ENCODE assay signal across 16 cellular contexts in genomic region chr5:14451866-14452265, GRCh38.
A peak's percentile ranks its signal among the peaks of the same experiment; 100 is the strongest.
DNase-seq lines count a peak whose midpoint lies in the region; ATAC-seq and TF ChIP-seq lines count a peak whose summit lies in the region.
"Had no signal": no experiment of that assay in that cellular context is flagged by ENCODE, and none has a peak within 500 bp of the region (broad histone marks: within the 10 kb centered on the region; RNA-seq: fewer than 3 reads in every experiment).

No MANE protein-coding gene starts in this region.

- peaks cover 9 to 12% of the 10 kb centered on the region in 2 experiments for H3K9me3 Mint-ChIP-seq in H9
- no peaks in the 10 kb centered on the region for H3K9me3 Mint-ChIP-seq in memory B cell
- H3K9me3 Mint-ChIP-seq in stimulated activated naive B cell treated with anti-CD40 and anti-IgM and Interleukin-4, amounts not matched to agents 10 μg/mL and 1 μg/mL and 100 μg/mL, for 72 hours = no peaks in the 10 kb centered on the region
- no peaks in the 10 kb centered on the region for H3K9me3 Mint-ChIP-seq in activated CD4-positive, alpha-beta memory T cell treated with anti-CD3 and anti-CD28 coated beads, Interleukin-2, amount 10 ng/mL, durations not matched to agents 7 days and 5 days
- H3K9me3 Mint-ChIP-seq in activated CD8-positive, alpha-beta T cell treated with anti-CD3 and anti-CD28 coated beads, Interleukin-2, amount 10 ng/mL, durations not matched to agents 7 days and 5 days (ENCODE audit: insufficient read depth) = no peaks in the 10 kb centered on the region

- H4K91ac ChIP-seq in H9 (ENCODE audit: insufficient read length, low read depth, low read length) = no peak overlapping the region

- H3K4me1 Mint-ChIP-seq in H9 = peaks cover 26 to 30% of the 10 kb centered on the region in 2 experiments
- no peaks in the 10 kb centered on the region for H3K4me1 Mint-ChIP-seq in memory B cell
- H3K4me1 Mint-ChIP-seq in stimulated activated naive B cell treated with anti-CD40 and anti-IgM and Interleukin-4, amounts not matched to agents 10 μg/mL and 1 μg/mL and 100 μg/mL, for 72 hours = peaks cover 10 to 12% of the 10 kb centered on the region in 2 donors
- H3K4me1 Mint-ChIP-seq in activated CD4-positive, alpha-beta memory T cell treated with anti-CD3 and anti-CD28 coated beads, Interleukin-2, amount 10 ng/mL, durations not matched to agents 7 days and 5 days = peaks cover 14% of the 10 kb centered on the region
- no peaks in the 10 kb centered on the region for H3K4me1 Mint-ChIP-seq in activated CD8-positive, alpha-beta T cell treated with anti-CD3 and anti-CD28 coated beads, Interleukin-2, amount 10 ng/mL, durations not matched to agents 7 days and 5 days (ENCODE audit: low read depth)

- no peaks in the 10 kb centered on the region for H3K79me1 ChIP-seq in H9 (ENCODE audit: insufficient read depth, low read depth, low read length, poor library complexity, severe bottlenecking)

- ATAC-seq in memory B cell (ENCODE audit: low read depth) (no peak), left lobe of liver (no peak)
- ATAC-seq in stimulated activated naive B cell treated with anti-CD40 and anti-IgM and Interleukin-4, amounts not matched to agents 10 μg/mL and 1 μg/mL and 100 μg/mL, for 72 hours (replicated peaks) = no peak
- ATAC-seq in activated CD8-positive, alpha-beta T cell treated with anti-CD3 and anti-CD28 coated beads, Interleukin-2, amount 10 ng/mL, durations not matched to agents 7 days and 5 days = no peak
- ATAC-seq: stimulated activated naive CD8-positive, alpha-beta T cell treated with anti-CD3 and anti-CD28 coated beads, Interleukin-15, Interleukin-2, amounts not matched to agents 100 U/mL and 50 U/mL, for 24 hours had no signal

- CTCF ChIA-PET in activated CD4-positive, alpha-beta memory T cell treated with anti-CD3 and anti-CD28 coated beads, Interleukin-2, amount 10 ng/mL, durations not matched to agents 7 days and 5 days (lab: Charles Lee) = interaction anchor here (0.6 to 1.2 kb wide), 2 partner anchors 99 to 197 kb away, joined by 4 read pairs; no protein-coding TSS in a partner anchor
- CTCF ChIA-PET in activated CD8-positive, alpha-beta T cell treated with anti-CD3 and anti-CD28 coated beads, Interleukin-2, amount 10 ng/mL, durations not matched to agents 7 days and 5 days (lab: Charles Lee) = no interaction called here

- H2BK20ac ChIP-seq in H9 (ENCODE audit: low read depth, low read length, poor library complexity, severe bottlenecking) = no peak overlapping the region

- no peak overlapping the region for H3T11ph ChIP-seq in H9 (ENCODE audit: low read length)

- no peak overlapping the region for H4K5ac ChIP-seq in H9 (ENCODE audit: insufficient read length, low read depth, low read length)

- H3K4me1 ChIP-seq in H9 (ENCODE audit: insufficient read depth, low read length) = peaks cover 5% of the 10 kb centered on the region; the same call in 1 of the 2 replicates

- no peak overlapping the region for H2BK5ac ChIP-seq in H9 (ENCODE audit: insufficient read length, low read length)

- no peak overlapping the region for H3K9ac ChIP-seq in H9 (ENCODE audit: extremely low read depth, insufficient read length, low read length)
- H3K9ac ChIP-seq in SK-N-MC (ENCODE audit: insufficient read length) = peak overlapping the region; percentile 67

- H4K8ac ChIP-seq in H9 (replicated peaks; ENCODE audit: insufficient read length, low read depth, low read length) = no peak overlapping the region

- H4K20me1 ChIP-seq in H9 (ENCODE audit: control insufficient read depth, insufficient read depth, insufficient read length) = no peaks in the 10 kb centered on the region

- no peak overlapping the region for H2BK120ac ChIP-seq in H9 (ENCODE audit: low read depth, low read length, poor library complexity, severe bottlenecking)

- H2BK15ac ChIP-seq in H9 (ENCODE audit: low read depth, low read length) = no peak overlapping the region

- no peak overlapping the region for H3K56ac ChIP-seq in H9 (ENCODE audit: insufficient read length, low read depth, low read length)

- no peak overlapping the region for H3K4me2 ChIP-seq in H9 (ENCODE audit: insufficient read depth, insufficient read length, low read length)

- H3K14ac ChIP-seq in H9 (ENCODE audit: insufficient read depth, low read length) = peak overlapping the region; percentile 67; the same call in 1 of the 2 replicates

- no peak overlapping the region for H3K4ac ChIP-seq in H9 (ENCODE audit: low read depth, low read length)

- DNase-seq in H9 = no peak
- no peak for DNase-seq in SK-N-MC (ENCODE audit: low read depth, low spot score)
- no peak for DNase-seq in memory B cell (ENCODE audit: low spot score in 2 of 2)
- no peak for DNase-seq in stimulated activated naive B cell treated with anti-CD40 and anti-IgM and Interleukin-4, amounts not matched to agents 10 μg/mL and 1 μg/mL and 100 μg/mL, for 72 hours
- DNase-seq in activated CD4-positive, alpha-beta memory T cell treated with anti-CD3 and anti-CD28 coated beads, Interleukin-2, amount 10 ng/mL, durations not matched to agents 7 days and 5 days = no peak
- DNase-seq in activated CD8-positive, alpha-beta T cell treated with anti-CD3 and anti-CD28 coated beads, Interleukin-2, amount 10 ng/mL, durations not matched to agents 7 days and 5 days = no peak
- no peak for DNase-seq in left lobe of liver (ENCODE audit: low spot score)
- DNase-seq: activated CD4-positive, CD25-positive, alpha-beta regulatory T cell treated with anti-CD3 and anti-CD28 coated beads, Interleukin-2, amount 50 U/mL, for 72 hours; activated effector memory CD4-positive, alpha-beta T cell treated with Interleukin-2 at 50 U/mL for 16 hours; EL; endodermal cell; naive B cell; NCI-H146; NCI-H345; SHP77; stimulated activated naive CD8-positive, alpha-beta T cell treated with anti-CD3 and anti-CD28 coated beads, Interleukin-15, Interleukin-2, amounts not matched to agents 100 U/mL and 50 U/mL, for 24 hours had no signal

- H2AFZ ChIP-seq in H9 (ENCODE audit: low read length) = no peak overlapping the region

- no peak overlapping the region for H2AK5ac ChIP-seq in H9 (ENCODE audit: insufficient read length, low read length)

- no peak overlapping the region for H3K23ac ChIP-seq in H9 (ENCODE audit: insufficient read length, low read depth, low read length)

- H3K18ac ChIP-seq in H9 (ENCODE audit: insufficient read length, low read depth, low read length) = no peak overlapping the region

- peaks cover 9% of the 10 kb centered on the region; the same call in 1 of the 2 replicates for H3K36me3 ChIP-seq in SK-N-MC (ENCODE audit: insufficient read depth, low read length)

- no peak for TF ChIP-seq CTCF in H9 (conservative IDR thresholded peaks at IDR 0.05)

- H3K4me3 ChIP-seq in SK-N-MC = peak overlapping the region; percentile 60

- H3K79me2 ChIP-seq in H9 (ENCODE audit: insufficient read depth, low read length) = no peaks in the 10 kb centered on the region

- H3K27me3 Mint-ChIP-seq in H9 (ENCODE audit: low read depth) (no peaks in the 10 kb centered on the region), memory B cell (no peaks in the 10 kb centered on the region)
- H3K27me3 Mint-ChIP-seq in stimulated activated naive B cell treated with anti-CD40 and anti-IgM and Interleukin-4, amounts not matched to agents 10 μg/mL and 1 μg/mL and 100 μg/mL, for 72 hours = no peaks in the 10 kb centered on the region
- peaks cover 5% of the 10 kb centered on the region for H3K27me3 Mint-ChIP-seq in activated CD4-positive, alpha-beta memory T cell treated with anti-CD3 and anti-CD28 coated beads, Interleukin-2, amount 10 ng/mL, durations not matched to agents 7 days and 5 days
- H3K27me3 Mint-ChIP-seq in activated CD8-positive, alpha-beta T cell treated with anti-CD3 and anti-CD28 coated beads, Interleukin-2, amount 10 ng/mL, durations not matched to agents 7 days and 5 days (ENCODE audit: low read depth) = peaks cover 1% of the 10 kb centered on the region
- H3K27me3 Mint-ChIP-seq: naive B cell had no signal

- H3K27me3 ChIP-seq in H9 (ENCODE audit: insufficient read depth, low read length) = no peaks in the 10 kb centered on the region

- H3K27ac Mint-ChIP-seq in H9 = peak overlapping the region in 1 of 3 experiments; percentile 90; a peak in 2 of 7 replicates
- peak overlapping the region; percentile 60 for H3K27ac Mint-ChIP-seq in memory B cell
- H3K27ac Mint-ChIP-seq in stimulated activated naive B cell treated with anti-CD40 and anti-IgM and Interleukin-4, amounts not matched to agents 10 μg/mL and 1 μg/mL and 100 μg/mL, for 72 hours = peak overlapping the region; percentile 21
- no peak overlapping the region for H3K27ac Mint-ChIP-seq in activated CD4-positive, alpha-beta memory T cell treated with anti-CD3 and anti-CD28 coated beads, Interleukin-2, amount 10 ng/mL, durations not matched to agents 7 days and 5 days
- H3K27ac Mint-ChIP-seq in activated CD8-positive, alpha-beta T cell treated with anti-CD3 and anti-CD28 coated beads, Interleukin-2, amount 10 ng/mL, durations not matched to agents 7 days and 5 days = no peak overlapping the region

- H3K4me3 Mint-ChIP-seq in H9 (no peak overlapping the region), memory B cell (no peak overlapping the region)
- no peak overlapping the region for H3K4me3 Mint-ChIP-seq in stimulated activated naive B cell treated with anti-CD40 and anti-IgM and Interleukin-4, amounts not matched to agents 10 μg/mL and 1 μg/mL and 100 μg/mL, for 72 hours
- H3K4me3 Mint-ChIP-seq in activated CD4-positive, alpha-beta memory T cell treated with anti-CD3 and anti-CD28 coated beads, Interleukin-2, amount 10 ng/mL, durations not matched to agents 7 days and 5 days = no peak overlapping the region
- H3K4me3 Mint-ChIP-seq in activated CD8-positive, alpha-beta T cell treated with anti-CD3 and anti-CD28 coated beads, Interleukin-2, amount 10 ng/mL, durations not matched to agents 7 days and 5 days = no peak overlapping the region
- H3K4me3 Mint-ChIP-seq: endodermal cell had no signal

- no CpG with 5 or more reads among the region's 13 CpGs for WGBS in H9 (ENCODE audit: extremely low coverage, insufficient read length, low lambda C conversion rate)

- no peaks in the 10 kb centered on the region for H3K9me3 ChIP-seq in H9 (ENCODE audit: control insufficient read depth, low read depth, low read length)
- no peaks in the 10 kb centered on the region for H3K9me3 ChIP-seq in SK-N-MC (ENCODE audit: low read depth, low read length)

- H2BK12ac ChIP-seq in H9 (ENCODE audit: insufficient read length, low read depth, low read length) = no peak overlapping the region

- no peak overlapping the region for H3K27ac ChIP-seq in H9 (ENCODE audit: insufficient read length, low read depth, low read length)
- peak overlapping the region; percentile 94 for H3K27ac ChIP-seq in SK-N-MC

- H3K36me3 Mint-ChIP-seq in H9 (ENCODE audit: insufficient read depth in 1 of 3, low read depth in 3 of 3) = peaks cover 27 to 38% (median 28%) of the 10 kb centered on the region in 3 experiments
- peaks cover 33% of the 10 kb centered on the region for H3K36me3 Mint-ChIP-seq in memory B cell
- H3K36me3 Mint-ChIP-seq in stimulated activated naive B cell treated with anti-CD40 and anti-IgM and Interleukin-4, amounts not matched to agents 10 μg/mL and 1 μg/mL and 100 μg/mL, for 72 hours = peaks cover 27 to 48% of the 10 kb centered on the region in 2 donors
- no peaks in the 10 kb centered on the region for H3K36me3 Mint-ChIP-seq in activated CD4-positive, alpha-beta memory T cell treated with anti-CD3 and anti-CD28 coated beads, Interleukin-2, amount 10 ng/mL, durations not matched to agents 7 days and 5 days (ENCODE audit: low read depth)
- no peaks in the 10 kb centered on the region for H3K36me3 Mint-ChIP-seq in activated CD8-positive, alpha-beta T cell treated with anti-CD3 and anti-CD28 coated beads, Interleukin-2, amount 10 ng/mL, durations not matched to agents 7 days and 5 days (ENCODE audit: low read depth)

- no peaks in the 10 kb centered on the region for H3K23me2 ChIP-seq in H9 (ENCODE audit: insufficient read length, low read depth, low read length, poor library complexity, severe bottlenecking)

- POLR2A ChIA-PET in activated CD4-positive, alpha-beta memory T cell treated with anti-CD3 and anti-CD28 coated beads, Interleukin-2, amount 10 ng/mL, durations not matched to agents 7 days and 5 days (lab: Charles Lee) = no interaction called here
- POLR2A ChIA-PET in activated CD8-positive, alpha-beta T cell treated with anti-CD3 and anti-CD28 coated beads, Interleukin-2, amount 10 ng/mL, durations not matched to agents 7 days and 5 days (lab: Charles Lee) = no interaction called here

Comparison
In these comparisons a context has a peak if more than half of its experiments do, and no peak if none do; other contexts are left out.
1. H3K27ac Mint-ChIP-seq: peak in memory B cell (single experiment) and stimulated activated naive B cell treated with anti-CD40 and anti-IgM and Interleukin-4, amounts not matched to agents 10 μg/mL and 1 μg/mL and 100 μg/mL, for 72 hours (single experiment); none in activated CD4-positive, alpha-beta memory T cell treated with anti-CD3 and anti-CD28 coated beads, Interleukin-2, amount 10 ng/mL, durations not matched to agents 7 days and 5 days (single experiment) and activated CD8-positive, alpha-beta T cell treated with anti-CD3 and anti-CD28 coated beads, Interleukin-2, amount 10 ng/mL, durations not matched to agents 7 days and 5 days (single experiment).